Comparison of ENCODE assay signal across 9 cellular contexts in genomic region chr6:25370175-25371036, GRCh38.
DNase-seq lines count a peak whose midpoint lies in the region; ATAC-seq lines count a peak whose summit lies in the region.
"Had no signal": no experiment of that assay in that cellular context is flagged by ENCODE, and none has a peak within 500 bp of the region (broad histone marks: within the 10 kb centered on the region; RNA-seq: fewer than 3 reads in every experiment).

No MANE protein-coding gene starts in this region.

- no peak for ATAC-seq in activated CD8-positive, alpha-beta T cell treated with anti-CD3 and anti-CD28 coated beads, Interleukin-2, amount 10 ng/mL, durations not matched to agents 7 days and 5 days
- no peak for ATAC-seq in naive thymus-derived CD8-positive, alpha-beta T cell
- ATAC-seq in HG02642 (IDR thresholded peaks at IDR 0.05; ENCODE audit: poor library complexity, unreplicated experiment), result no peak

- peaks cover 14 to 70% (median 49%) of the 10 kb centered on the region in 3 donors for H3K4me1 Mint-ChIP-seq in IgD-negative memory B cell
- peaks cover 71% of the 10 kb centered on the region for H3K4me1 Mint-ChIP-seq in activated CD8-positive, alpha-beta T cell treated with anti-CD3 and anti-CD28 coated beads, Interleukin-2, amount 10 ng/mL, durations not matched to agents 7 days and 5 days (ENCODE audit: low read depth)
- peaks cover 43 to 82% (median 73%) of the 10 kb centered on the region in 4 donors for H3K4me1 Mint-ChIP-seq in naive thymus-derived CD8-positive, alpha-beta T cell

- H3K36me3 Mint-ChIP-seq in IgD-negative memory B cell, result peaks cover 3% of the 10 kb centered on the region
- peaks cover 9% of the 10 kb centered on the region for H3K36me3 Mint-ChIP-seq in activated CD8-positive, alpha-beta T cell treated with anti-CD3 and anti-CD28 coated beads, Interleukin-2, amount 10 ng/mL, durations not matched to agents 7 days and 5 days (ENCODE audit: low read depth)
- H3K36me3 Mint-ChIP-seq in naive thymus-derived CD8-positive, alpha-beta T cell, result peaks cover 0 to 15% (median 12%) of the 10 kb centered on the region in 3 donors

- peaks cover 3 to 11% (median 7%) of the 10 kb centered on the region in 3 donors for H3K9me3 Mint-ChIP-seq in IgD-negative memory B cell
- H3K9me3 Mint-ChIP-seq in activated CD8-positive, alpha-beta T cell treated with anti-CD3 and anti-CD28 coated beads, Interleukin-2, amount 10 ng/mL, durations not matched to agents 7 days and 5 days (ENCODE audit: insufficient read depth), result peaks cover 20% of the 10 kb centered on the region
- H3K9me3 Mint-ChIP-seq in naive thymus-derived CD8-positive, alpha-beta T cell, result peaks cover 0 to 14% (median 8%) of the 10 kb centered on the region in 9 donors

- H3K4me3 Mint-ChIP-seq in IgD-negative memory B cell, result peak overlapping the region in 3 of 4 donors; percentile 13 to 71 (median 68)
- peak overlapping the region; percentile 39 for H3K4me3 Mint-ChIP-seq in activated CD8-positive, alpha-beta T cell treated with anti-CD3 and anti-CD28 coated beads, Interleukin-2, amount 10 ng/mL, durations not matched to agents 7 days and 5 days
- peak overlapping the region; percentile 65 to 97 (median 88) for H3K4me3 Mint-ChIP-seq in naive thymus-derived CD8-positive, alpha-beta T cell

- DNase-seq in DMS53 (lab: John Stamatoyannopoulos, UW) (peak; percentile 42), DMS53 treated with DMSO at 0.1 percent for 48 hours (lab: John Stamatoyannopoulos, UW; ENCODE audit: unreplicated experiment) (no peak), hypothalamus (lab: John Stamatoyannopoulos, UW) (no peak), middle frontal gyrus (ENCODE audit: extremely low spot score, low spot score) (no peak)
- DNase-seq in activated CD8-positive, alpha-beta T cell treated with anti-CD3 and anti-CD28 coated beads, Interleukin-2, amount 10 ng/mL, durations not matched to agents 7 days and 5 days, result no peak
- DNase-seq in naive thymus-derived CD8-positive, alpha-beta T cell, result no peak
- DNase-seq: Right ventricle myocardium superior had no signal

- peaks cover 20% of the 10 kb centered on the region for H3K27me3 Mint-ChIP-seq in IgD-negative memory B cell
- H3K27me3 Mint-ChIP-seq in activated CD8-positive, alpha-beta T cell treated with anti-CD3 and anti-CD28 coated beads, Interleukin-2, amount 10 ng/mL, durations not matched to agents 7 days and 5 days (ENCODE audit: low read depth), result no peaks in the 10 kb centered on the region
- H3K27me3 Mint-ChIP-seq in naive thymus-derived CD8-positive, alpha-beta T cell, result no peaks in the 10 kb centered on the region

- CTCF ChIA-PET in activated CD8-positive, alpha-beta T cell treated with anti-CD3 and anti-CD28 coated beads, Interleukin-2, amount 10 ng/mL, durations not matched to agents 7 days and 5 days (lab: Charles Lee), result interaction anchor here (0.7 to 6.9 kb wide), 11 partner anchors 12 to 187 kb away, joined by 3 to 48 read pairs (median 3); partner anchors contain the start of gene CARMIL1

- H3K27ac Mint-ChIP-seq in IgD-negative memory B cell, result peak overlapping the region in 2 of 3 donors; percentile 36 to 85
- peak overlapping the region; percentile 20 for H3K27ac Mint-ChIP-seq in activated CD8-positive, alpha-beta T cell treated with anti-CD3 and anti-CD28 coated beads, Interleukin-2, amount 10 ng/mL, durations not matched to agents 7 days and 5 days
- peak overlapping the region; percentile 90 to 99 (median 98) for H3K27ac Mint-ChIP-seq in naive thymus-derived CD8-positive, alpha-beta T cell

- POLR2A ChIA-PET in activated CD8-positive, alpha-beta T cell treated with anti-CD3 and anti-CD28 coated beads, Interleukin-2, amount 10 ng/mL, durations not matched to agents 7 days and 5 days (lab: Charles Lee), result interaction anchor here (0.5 to 1.5 kb wide), 4 partner anchors 35 to 650 kb away, joined by 3 to 7 read pairs (median 4); a partner anchor contains a TSS
- POLR2A ChIA-PET in naive thymus-derived CD8-positive, alpha-beta T cell (lab: Charles Lee), result interaction anchor here (0.7 to 3.2 kb wide), 8 partner anchors 8 to 91 kb away, joined by 3 to 34 read pairs (median 4); partner anchors contain the start of gene CARMIL1

Comparison
In these comparisons a context has a peak if more than half of its experiments do, and no peak if none do; other contexts are left out.
1. H3K27ac Mint-ChIP-seq: peak in every context shown above with its lines; median percentile 98 in naive thymus-derived CD8-positive, alpha-beta T cell; 60 in IgD-negative memory B cell; 20 in activated CD8-positive, alpha-beta T cell treated with anti-CD3 and anti-CD28 coated beads, Interleukin-2, amount 10 ng/mL, durations not matched to agents 7 days and 5 days.